8 cellular contexts compared by ENCODE assay signal in the genomic region with DNA sequence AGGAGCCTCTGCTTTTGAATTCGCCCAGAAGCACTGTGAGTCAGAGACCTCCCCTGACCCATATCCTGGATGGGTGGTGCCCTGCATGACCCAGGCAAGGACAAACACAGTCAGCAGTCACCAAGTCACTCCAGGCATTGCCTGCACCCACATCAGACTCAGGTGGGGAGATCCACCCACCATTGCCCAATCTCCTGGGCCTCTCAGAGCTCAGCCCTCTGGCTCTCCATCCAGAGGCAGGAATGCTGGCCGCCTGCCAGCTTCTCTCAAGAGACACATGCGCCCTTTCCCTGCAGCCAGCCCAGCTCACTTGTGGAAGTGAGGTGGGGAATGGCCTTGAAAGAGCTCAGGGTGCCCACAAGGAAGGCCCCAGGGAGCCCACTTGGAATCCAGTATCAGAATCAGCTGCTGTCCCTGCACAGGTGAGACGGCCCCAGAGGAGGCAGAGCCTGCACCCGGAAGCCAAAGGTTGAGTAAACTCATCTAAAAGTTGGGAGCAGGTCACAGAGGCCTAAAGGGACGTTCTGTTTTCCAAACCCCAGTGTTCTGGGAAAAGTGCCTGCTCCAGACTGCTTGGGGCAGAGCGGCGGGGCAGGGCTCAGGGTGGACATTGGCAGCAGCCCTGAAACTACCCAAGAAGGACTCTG.
DNase-seq lines count a peak whose midpoint lies in the region; ATAC-seq, FAIRE-seq and TF ChIP-seq lines count a peak whose summit lies in the region.

No MANE protein-coding gene starts in this region.

- no peaks in the 10 kb centered on the region for H3K9me3 ChIP-seq in astrocyte (ENCODE audit: insufficient read depth, low read depth, low read length)
- no peaks in the 10 kb centered on the region for H3K9me3 ChIP-seq in CD4-positive, alpha-beta T cell (ENCODE audit: control insufficient read depth, low read length)

- no peak overlapping the region for H2AFZ ChIP-seq in astrocyte (ENCODE audit: low read depth, low read length)

- H3K9me3 Mint-ChIP-seq in astrocyte (ENCODE audit: unreplicated experiment): no peaks in the 10 kb centered on the region
- H3K9me3 Mint-ChIP-seq in CD4-positive, alpha-beta T cell: no peaks in the 10 kb centered on the region

- TF ChIP-seq CTCF in astrocyte (IDR thresholded peaks at IDR 0.05; ENCODE audit: insufficient read depth, low read depth, low read length): no peak
- TF ChIP-seq CTCF in CD4-positive, alpha-beta T cell (IDR thresholded peaks at IDR 0.05): no peak

- no peak overlapping the region for H3K4me2 ChIP-seq in astrocyte (ENCODE audit: low read length)

- POLR2A ChIA-PET in CD4-positive, alpha-beta T cell (lab: Charles Lee): no interaction called here

- peaks cover 5% of the 10 kb centered on the region for H4K20me1 ChIP-seq in astrocyte (ENCODE audit: insufficient read depth, low read length)

- no peak for FAIRE-seq in astrocyte (lab: Jason Lieb, UNC)

- no peaks in the 10 kb centered on the region for H3K36me3 ChIP-seq in astrocyte (ENCODE audit: insufficient read depth, low read length)

- CTCF ChIA-PET in CD4-positive, alpha-beta T cell (lab: Charles Lee): no interaction called here

- H3K4me3 Mint-ChIP-seq in astrocyte (ENCODE audit: unreplicated experiment): no peak overlapping the region
- no peak overlapping the region for H3K4me3 Mint-ChIP-seq in CD4-positive, alpha-beta T cell

- no peak overlapping the region for H3K27ac Mint-ChIP-seq in astrocyte (ENCODE audit: unreplicated experiment)
- H3K27ac Mint-ChIP-seq in CD4-positive, alpha-beta T cell: no peak overlapping the region

- H3K9ac ChIP-seq in astrocyte (ENCODE audit: low read length): no peak overlapping the region

- DNase-seq in Ammon's horn (ENCODE audit: low spot score) (peak; percentile 72), NCI-H128 (lab: John Stamatoyannopoulos, UW; ENCODE audit: unreplicated experiment) (peak; percentile 44), astrocyte (ENCODE audit: low read depth) (peak; percentile 68), iPS-NIHi11 (ENCODE audit: low spot score) (peak; percentile 54)
- DNase-seq in activated CD4-positive, alpha-beta T cell treated with anti-CD3 and anti-CD28 coated beads, Interleukin-2, amount 50 U/mL, for 1 hour: no peak
- no peak for DNase-seq in CD4-positive, alpha-beta T cell

- peaks cover 16% of the 10 kb centered on the region for H3K4me1 Mint-ChIP-seq in astrocyte (ENCODE audit: low read depth, unreplicated experiment)
- H3K4me1 Mint-ChIP-seq in CD4-positive, alpha-beta T cell (ENCODE audit: low read depth): no peaks in the 10 kb centered on the region

- intact Hi-C loops in CD4-positive, alpha-beta T cell (cut with DNase I, micrococcal nuclease): no loop called here

- no peaks in the 10 kb centered on the region for H3K27me3 ChIP-seq in astrocyte (ENCODE audit: insufficient read depth, low read length)
- H3K27me3 ChIP-seq in CD4-positive, alpha-beta T cell (ENCODE audit: control insufficient read depth, insufficient read depth, low read length): no peaks in the 10 kb centered on the region

- no peaks in the 10 kb centered on the region for H3K36me3 Mint-ChIP-seq in astrocyte (ENCODE audit: low read depth, unreplicated experiment)
- H3K36me3 Mint-ChIP-seq in CD4-positive, alpha-beta T cell (ENCODE audit: low read depth): peaks cover 45% of the 10 kb centered on the region

- H3K4me1 ChIP-seq in astrocyte (ENCODE audit: insufficient read depth, low read length): peaks cover 4% of the 10 kb centered on the region

- H3K27ac ChIP-seq in astrocyte (ENCODE audit: low read depth, low read length): no peak overlapping the region
- H3K27ac ChIP-seq in temporal lobe (ENCODE audit: low read depth, low read length): peak overlapping the region; percentile 75
- no peak overlapping the region for H3K27ac ChIP-seq in CD4-positive, alpha-beta T cell (ENCODE audit: low read depth, low read length)

- peaks cover 3% of the 10 kb centered on the region for H3K27me3 Mint-ChIP-seq in astrocyte (ENCODE audit: low read depth, unreplicated experiment)
- no peaks in the 10 kb centered on the region for H3K27me3 Mint-ChIP-seq in CD4-positive, alpha-beta T cell

- no peak overlapping the region for H3K4me3 ChIP-seq in astrocyte (ENCODE audit: insufficient read depth, low read depth, low read length)

- no peaks in the 10 kb centered on the region for H3K79me2 ChIP-seq in astrocyte (ENCODE audit: insufficient read depth, low read length)

- ATAC-seq in CD4-positive, alpha-beta T cell (ENCODE audit: poor library complexity): no peak
- ATAC-seq in GM18873 (IDR thresholded peaks at IDR 0.05; ENCODE audit: low FRiP score, unreplicated experiment): no peak

Comparison
In these comparisons a context has a peak if more than half of its experiments do, and no peak if none do; other contexts are left out.
1. DNase-seq: peak in Ammon's horn (single experiment), NCI-H128 (single experiment), astrocyte (single experiment) and iPS-NIHi11 (single experiment); none in activated CD4-positive, alpha-beta T cell treated with anti-CD3 and anti-CD28 coated beads, Interleukin-2, amount 50 U/mL, for 1 hour (single experiment) and CD4-positive, alpha-beta T cell (0 of 10).